11 cellular contexts compared by ENCODE assay signal in genomic region chr11:8722156-8722555, GRCh38. TPM values are rescaled to one million over a fixed set of nuclear protein-coding genes. Genes with fewer than 3 reads are reported as not detected.
DNase-seq lines count a peak whose midpoint lies in the region; ATAC-seq and TF ChIP-seq lines count a peak whose summit lies in the region.
"Had no signal": no experiment of that assay in that cellular context is flagged by ENCODE, and none has a peak within 500 bp of the region (broad histone marks: within the 10 kb centered on the region; RNA-seq: fewer than 3 reads in every experiment).

No MANE protein-coding gene starts in this region.

- H3K4me1 ChIP-seq in HUES6 (ENCODE audit: control insufficient read depth, insufficient read depth, low read length) (peaks cover 69% of the 10 kb centered on the region), mesodermal cell (ENCODE audit: control insufficient read depth, insufficient read depth, low read length, poor library complexity, severe bottlenecking) (peaks cover 72% of the 10 kb centered on the region), thyroid gland (peaks cover 59 to 70% of the 10 kb centered on the region in 2 donors)

- no peak overlapping the region for H3K4me3 ChIP-seq in HUES6 (ENCODE audit: low read depth, low read length)
- no peak overlapping the region for H3K4me3 ChIP-seq in cardiac fibroblast (replicated peaks in 1 of 2; ENCODE audit: low read depth in 2 of 2, low read length in 2 of 2)
- no peak overlapping the region for H3K4me3 ChIP-seq in mesodermal cell (ENCODE audit: extremely low read depth, insufficient read depth, low read length, poor library complexity, severe bottlenecking)
- H3K4me3 ChIP-seq in thyroid gland (replicated peaks in 1 of 3), result no peak overlapping the region

- 93 to 94% methylated on average over 3 to 5 of the region's 5 CpGs for WGBS in mesodermal cell (ENCODE audit: insufficient coverage in 2 of 2), 2 experiments
- WGBS in thyroid gland, 2 donors, result 41 to 80% methylated on average over 5 of the region's 5 CpGs

- H3K9me3 ChIP-seq in HUES6 (ENCODE audit: control insufficient read depth, insufficient read depth, low read depth, low read length) (no peaks in the 10 kb centered on the region), mesodermal cell (ENCODE audit: control insufficient read depth, low read length) (no peaks in the 10 kb centered on the region), thyroid gland (no peaks in the 10 kb centered on the region)

- TF ChIP-seq POLR2A in thyroid gland (IDR thresholded peaks at IDR 0.05), result no peak

- DNase-seq in cardiac fibroblast (ENCODE audit: low read depth in 2 of 2) (peak; percentile 53 to 70), thyroid gland (peak; percentile 47 to 59), putamen (ENCODE audit: low spot score) (no peak), COLO668 (lab: John Stamatoyannopoulos, UW; ENCODE audit: unreplicated experiment) (no peak)
- DNase-seq: activated T-cell treated with anti-CD3 and anti-CD28 coated beads, Interleukin-2, amount 50 U/mL, for 24 hours; NCI-H1436 had no signal

- ATAC-seq in GM18870 (IDR thresholded peaks at IDR 0.05; ENCODE audit: unreplicated experiment), result no peak
- no peak for ATAC-seq in HG03280 (IDR thresholded peaks at IDR 0.05; ENCODE audit: unreplicated experiment)

- TF ChIP-seq CTCF in cardiac fibroblast (IDR thresholded peaks at IDR 0.05; ENCODE audit: low read depth, low read length) (no peak), thyroid gland (IDR thresholded peaks at IDR 0.05) (no peak)

- H3K27me3 ChIP-seq in HUES6 (ENCODE audit: control insufficient read depth, insufficient read depth, low read length) (no peaks in the 10 kb centered on the region), thyroid gland (no peaks in the 10 kb centered on the region)

- intact Hi-C loops in thyroid gland (cut with DNase I), result no loop called here

- peak overlapping the region; percentile 22 for H3K9ac ChIP-seq in HUES6 (ENCODE audit: low read length)

- H3K36me3 ChIP-seq in HUES6 (ENCODE audit: control insufficient read depth, insufficient read depth, low read length) (peaks cover 9% of the 10 kb centered on the region), mesodermal cell (ENCODE audit: control insufficient read depth, insufficient read depth, low read length) (peaks cover 45% of the 10 kb centered on the region), thyroid gland (no peaks in the 10 kb centered on the region)

- H3K27ac ChIP-seq in HUES6 (ENCODE audit: low read depth, low read length) (no peak overlapping the region), mesodermal cell (ENCODE audit: low read depth, low read length, severe bottlenecking) (peak overlapping the region; percentile 98), thyroid gland (peak overlapping the region; percentile 88 to 96 (median 92))
- H3K27ac ChIP-seq: HL-60 had no signal

RNA-seq across cellular contexts. Expression of gene RPL27A, which starts 39.6 kb away (rescaled TPM):
- polyA plus RNA-seq in mesodermal cell (2013, experiment 1 of 2), result 2,844 TPM
- polyA plus RNA-seq in mesodermal cell (2013, experiment 2 of 2), result 2,596 TPM
- total RNA-seq in thyroid gland, result 1,000 to 10,000 TPM; 1,071 to 3,396 (median 1,647) TPM

RNA-seq across cellular contexts. Expression of gene TRIM66, which starts 39.7 kb away (rescaled TPM):
- 4.3 TPM for polyA plus RNA-seq in mesodermal cell (2013, experiment 1 of 2)
- polyA plus RNA-seq in mesodermal cell (2013, experiment 2 of 2), result 3.9 TPM
- 10 to 100 TPM in 1 of 4 donors, 1 to 10 TPM in 3; 7.7 to 48.5 (median 9.4) TPM for total RNA-seq in thyroid gland

Comparison
In these comparisons a context has a peak if more than half of its experiments do, and no peak if none do; other contexts are left out.
1. DNase-seq: peak in cardiac fibroblast (2 of 2) and thyroid gland (2 of 2); none in putamen (single experiment) and COLO668 (single experiment).